ENCODE assay signal across 1 cellular context in the genomic region with DNA sequence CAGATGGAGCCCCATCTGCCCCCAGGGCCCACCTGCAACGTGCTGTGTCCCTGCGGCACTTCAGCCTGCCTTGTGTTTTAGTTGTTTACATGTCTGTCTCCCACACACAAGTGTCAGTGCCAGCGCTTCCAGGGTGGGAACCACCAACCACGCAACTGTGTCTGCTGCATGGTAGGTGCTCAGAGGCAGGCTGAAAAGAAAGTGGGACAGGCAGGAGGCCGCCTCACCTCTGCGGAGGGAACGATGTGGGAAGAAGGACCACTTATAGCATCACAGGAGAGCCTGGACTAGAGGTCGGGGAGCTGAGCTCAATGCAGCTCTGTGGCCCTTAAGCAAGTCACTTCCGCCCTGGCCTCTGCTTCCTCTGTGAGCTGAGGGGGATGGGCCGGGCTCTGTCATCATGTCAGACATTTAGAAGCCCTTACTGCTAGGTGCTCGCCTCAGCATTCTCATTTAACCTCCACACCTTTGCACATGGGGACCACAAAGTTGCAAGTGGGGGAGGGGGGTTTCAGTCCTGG.
TF ChIP-seq lines count a peak whose summit lies in the region.

No MANE protein-coding gene starts in this region.

TF ChIP-seq in K562, 482 proteins besides CTCF, POLR2A, EP300 and RAD21 (continued from another document and continues in another):
- TF ChIP-seq CHD7 (IDR thresholded peaks at IDR 0.05; ENCODE audit: low read depth, low read length) (no peak), MCM3 (IDR thresholded peaks at IDR 0.05) (no peak), ZNF197 (CRISPR knock-in tag; IDR thresholded peaks at IDR 0.05; ENCODE audit: low read depth) (no peak), ATF7 (IDR thresholded peaks at IDR 0.05) (peak; percentile 53), ELF1 (tag; IDR thresholded peaks at IDR 0.05) (peak; percentile 74), PBX2 (CRISPR knock-in tag; IDR thresholded peaks at IDR 0.05; ENCODE audit: low read depth) (no peak), PBX2 (tag; conservative IDR thresholded peaks at IDR 0.05; ENCODE audit: low read depth) (0 out of 2 replicates have a peak, but pooled peaks have one; percentile 50), PTRF (tag; IDR thresholded peaks at IDR 0.05) (no peak), ZNF639 (CRISPR knock-in tag; conservative IDR thresholded peaks at IDR 0.05 in 1 of 2, IDR thresholded peaks at IDR 0.05 in 1 of 2) (no peak), RBM15 (IDR thresholded peaks at IDR 0.05; ENCODE audit: insufficient read depth, low read length) (no peak), GABPA (tag; conservative IDR thresholded peaks at IDR 0.05; ENCODE audit: low read depth) (peak; percentile 82), KAT8 (IDR thresholded peaks at IDR 0.05; ENCODE audit: low read depth) (no peak), PRMT5 (CRISPR knock-in tag; IDR thresholded peaks at IDR 0.05) (no peak), ETV5 (CRISPR knock-in tag; IDR thresholded peaks at IDR 0.05; ENCODE audit: low read depth) (peak; percentile 84), SMC3 (conservative IDR thresholded peaks at IDR 0.05; ENCODE audit: insufficient read depth, low read depth, low read length) (no peak), SMARCB1 (IDR thresholded peaks at IDR 0.05; ENCODE audit: insufficient read length, low read depth) (no peak), ZNF282 (CRISPR knock-in tag; IDR thresholded peaks at IDR 0.05) (no peak), MEF2A (IDR thresholded peaks at IDR 0.05; ENCODE audit: control insufficient read depth, low read depth, low read length) (no peak), RNF2 (IDR thresholded peaks at IDR 0.05) (peak; percentile 54; the same call in 1 of the 2 replicates), SFPQ (IDR thresholded peaks at IDR 0.05; ENCODE audit: low read depth, low read length) (no peak), ZNF140 (CRISPR knock-in tag; IDR thresholded peaks at IDR 0.05) (no peak), BCL6 (CRISPR knock-in tag; IDR thresholded peaks at IDR 0.05) (0 out of 2 replicates have a peak, but pooled peaks have one; percentile 62), ZBTB17 (CRISPR knock-in tag; IDR thresholded peaks at IDR 0.05) (0 out of 2 replicates have a peak, but pooled peaks have one; percentile 54), LARP7 (IDR thresholded peaks at IDR 0.05) (no peak), NFYB (IDR thresholded peaks at IDR 0.05; ENCODE audit: extremely low read depth, insufficient read length) (no peak), STAG1 (CRISPR knock-in tag; IDR thresholded peaks at IDR 0.05; ENCODE audit: borderline replicate concordance) (no peak)
- TF ChIP-seq, protein P1, sequence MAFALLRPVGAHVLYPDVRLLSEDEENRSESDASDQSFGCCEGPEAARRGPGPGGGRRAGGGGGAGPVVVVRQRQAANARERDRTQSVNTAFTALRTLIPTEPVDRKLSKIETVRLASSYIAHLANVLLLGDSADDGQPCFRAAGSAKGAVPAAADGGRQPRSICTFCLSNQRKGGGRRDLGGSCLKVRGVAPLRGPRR (CRISPR knock-in tag; IDR thresholded peaks at IDR 0.05): no peak
- TF ChIP-seq, protein P2, sequence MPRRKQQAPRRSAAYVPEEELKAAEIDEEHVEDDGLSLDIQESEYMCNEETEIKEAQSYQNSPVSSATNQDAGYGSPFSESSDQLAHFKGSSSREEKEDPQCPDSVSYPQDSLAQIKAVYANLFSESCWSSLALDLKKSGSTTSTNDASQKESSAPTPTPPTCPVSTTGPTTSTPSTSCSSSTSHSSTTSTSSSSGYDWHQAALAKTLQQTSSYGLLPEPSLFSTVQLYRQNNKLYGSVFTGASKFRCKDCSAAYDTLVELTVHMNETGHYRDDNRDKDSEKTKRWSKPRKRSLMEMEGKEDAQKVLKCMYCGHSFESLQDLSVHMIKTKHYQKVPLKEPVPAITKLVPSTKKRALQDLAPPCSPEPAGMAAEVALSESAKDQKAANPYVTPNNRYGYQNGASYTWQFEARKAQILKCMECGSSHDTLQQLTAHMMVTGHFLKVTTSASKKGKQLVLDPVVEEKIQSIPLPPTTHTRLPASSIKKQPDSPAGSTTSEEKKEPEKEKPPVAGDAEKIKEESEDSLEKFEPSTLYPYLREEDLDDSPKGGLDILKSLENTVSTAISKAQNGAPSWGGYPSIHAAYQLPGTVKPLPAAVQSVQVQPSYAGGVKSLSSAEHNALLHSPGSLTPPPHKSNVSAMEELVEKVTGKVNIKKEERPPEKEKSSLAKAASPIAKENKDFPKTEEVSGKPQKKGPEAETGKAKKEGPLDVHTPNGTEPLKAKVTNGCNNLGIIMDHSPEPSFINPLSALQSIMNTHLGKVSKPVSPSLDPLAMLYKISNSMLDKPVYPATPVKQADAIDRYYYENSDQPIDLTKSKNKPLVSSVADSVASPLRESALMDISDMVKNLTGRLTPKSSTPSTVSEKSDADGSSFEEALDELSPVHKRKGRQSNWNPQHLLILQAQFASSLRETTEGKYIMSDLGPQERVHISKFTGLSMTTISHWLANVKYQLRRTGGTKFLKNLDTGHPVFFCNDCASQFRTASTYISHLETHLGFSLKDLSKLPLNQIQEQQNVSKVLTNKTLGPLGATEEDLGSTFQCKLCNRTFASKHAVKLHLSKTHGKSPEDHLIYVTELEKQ (CRISPR knock-in tag; IDR thresholded peaks at IDR 0.05): no peak
- TF ChIP-seq, protein P3, sequence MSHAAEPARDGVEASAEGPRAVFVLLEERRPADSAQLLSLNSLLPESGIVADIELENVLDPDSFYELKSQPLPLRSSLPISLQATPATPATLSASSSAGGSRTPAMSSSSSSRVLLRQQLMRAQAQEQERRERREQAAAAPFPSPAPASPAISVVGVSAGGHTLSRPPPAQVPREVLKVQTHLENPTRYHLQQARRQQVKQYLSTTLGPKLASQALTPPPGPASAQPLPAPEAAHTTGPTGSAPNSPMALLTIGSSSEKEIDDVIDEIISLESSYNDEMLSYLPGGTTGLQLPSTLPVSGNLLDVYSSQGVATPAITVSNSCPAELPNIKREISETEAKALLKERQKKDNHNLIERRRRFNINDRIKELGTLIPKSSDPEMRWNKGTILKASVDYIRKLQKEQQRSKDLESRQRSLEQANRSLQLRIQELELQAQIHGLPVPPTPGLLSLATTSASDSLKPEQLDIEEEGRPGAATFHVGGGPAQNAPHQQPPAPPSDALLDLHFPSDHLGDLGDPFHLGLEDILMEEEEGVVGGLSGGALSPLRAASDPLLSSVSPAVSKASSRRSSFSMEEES (CRISPR knock-in tag; IDR thresholded peaks at IDR 0.05): no peak
- TF ChIP-seq, protein P4, sequence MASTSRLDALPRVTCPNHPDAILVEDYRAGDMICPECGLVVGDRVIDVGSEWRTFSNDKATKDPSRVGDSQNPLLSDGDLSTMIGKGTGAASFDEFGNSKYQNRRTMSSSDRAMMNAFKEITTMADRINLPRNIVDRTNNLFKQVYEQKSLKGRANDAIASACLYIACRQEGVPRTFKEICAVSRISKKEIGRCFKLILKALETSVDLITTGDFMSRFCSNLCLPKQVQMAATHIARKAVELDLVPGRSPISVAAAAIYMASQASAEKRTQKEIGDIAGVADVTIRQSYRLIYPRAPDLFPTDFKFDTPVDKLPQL (IDR thresholded peaks at IDR 0.05; ENCODE audit: extremely low read depth, insufficient read length): no peak
